ENCODE assay signal across 22 cellular contexts in genomic region chr10:133059571-133059970, GRCh38. TPM values are rescaled to one million over a fixed set of nuclear protein-coding genes. Genes with fewer than 3 reads are reported as not detected.
"Had no signal": no experiment of that assay in that cellular context is flagged by ENCODE, and none has a peak within 500 bp of the region (broad histone marks: within the 10 kb centered on the region; RNA-seq: fewer than 3 reads in every experiment).

No MANE protein-coding gene starts in this region.

- H3K4me3 ChIP-seq: SJCRH30 had no signal

- H3K36me3 ChIP-seq: SJCRH30 had no signal

- H3K27ac ChIP-seq: RWPE1, SJCRH30 had no signal

- H3K27me3 ChIP-seq: SJCRH30 had no signal

- ATAC-seq: SK-N-SH treated with all-trans-retinoic acid at 6 μM for 48 hours had no signal

- H3K4me1 ChIP-seq: SJCRH30 had no signal

- H3K9me3 ChIP-seq: SJCRH30 had no signal

- DNase-seq: KBM-7, MV-4-11, NCI-H1048, NCI-H1105, NCI-H1417, NCI-H1436 treated with DMSO at 0.1 percent for 48 hours, NCI-H1694 treated with DMSO at 0.1 percent for 48 hours, NCI-H1930, NCI-H2081, NCI-H2107, NCI-H2227 treated with DMSO at 0.1 percent for 48 hours, NCI-H524, NCI-H69, NCI-H774, SHP77 treated with DMSO at 0.1 percent for 48 hours, SJCRH30 had no signal

RNA-seq across cellular contexts. Expression of gene ADGRA1, which starts 28.2 kb away (rescaled TPM):
- total RNA-seq: HT-29, LHCN-M2, MCF 10A, NCI-H460 had no signal
